In the genomic region with DNA sequence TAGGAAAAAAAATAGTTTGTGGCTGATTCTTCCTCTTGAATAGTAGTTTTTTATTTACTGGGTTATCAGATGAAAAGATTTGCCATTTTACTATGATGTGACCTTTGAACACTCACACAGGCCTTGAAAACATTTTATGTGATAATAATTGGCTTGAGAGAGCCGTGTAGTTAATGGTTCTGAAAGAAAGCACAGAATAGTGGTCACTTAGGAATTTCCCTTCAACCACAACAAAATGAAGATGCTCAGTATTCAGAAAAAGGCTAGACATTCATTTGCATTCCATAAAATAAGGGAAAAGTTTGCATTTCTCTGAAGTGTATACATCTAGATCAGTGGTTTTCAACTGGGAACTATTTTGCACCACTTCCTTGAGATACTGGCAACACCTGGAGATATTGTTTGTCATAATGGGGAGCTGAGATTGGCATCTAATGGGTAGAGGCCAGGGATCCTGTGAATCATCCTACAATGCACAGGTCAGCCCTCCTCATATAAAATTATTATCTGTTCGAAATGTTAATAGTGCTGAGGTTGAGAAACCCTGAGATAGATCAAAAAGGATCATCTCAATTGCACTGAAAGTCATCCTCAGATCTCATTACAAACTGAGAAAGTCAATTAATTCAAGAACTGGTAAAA, we compare ENCODE assay signal across 20 cellular contexts.
DNase-seq lines count a peak whose midpoint lies in the region; ATAC-seq and TF ChIP-seq lines count a peak whose summit lies in the region.
"Had no signal": no experiment of that assay in that cellular context is flagged by ENCODE, and none has a peak within 500 bp of the region (broad histone marks: within the 10 kb centered on the region; RNA-seq: fewer than 3 reads in every experiment).

No MANE protein-coding gene starts in this region.

- no peak for DNase-seq in tibial artery
- no peak for DNase-seq in HK-2 (ENCODE audit: unreplicated experiment)
- DNase-seq in testis = no peak
- DNase-seq in G401 (ENCODE audit: low spot score) = no peak
- DNase-seq: activated CD4-positive, alpha-beta T cell treated with anti-CD3 and anti-CD28 coated beads, Interleukin-2, amount 10 ng/mL, durations not matched to agents 7 days and 5 days; AML-193; body of pancreas; effector memory CD4-positive, alpha-beta T cell; foreskin keratinocyte; Karpas-422; mucosa of descending colon; stimulated activated CD4-positive, alpha-beta T cell treated with anti-CD3 and anti-CD28 coated beads, Interleukin-1b, Interleukin-23, amount 100 ng/mL, for 48 hours; stimulated activated naive B cell treated with anti-CD40 and anti-IgM and Interleukin-4, amounts not matched to agents 10 μg/mL and 1 μg/mL and 100 μg/mL, for 72 hours; T-helper 1 cell had no signal

- no peak for TF ChIP-seq POLR2A in testis (IDR thresholded peaks at IDR 0.05)

- H3K36me3 ChIP-seq in tibial artery = no peaks in the 10 kb centered on the region
- H3K36me3 ChIP-seq in testis (ENCODE audit: low read depth, missing control alignments) = no peaks in the 10 kb centered on the region
- H3K36me3 ChIP-seq: prostate gland had no signal

- in situ Hi-C loops in G401 (cut with HindIII; ENCODE audit: low sequenced_read_pairs) = no loop called here

- H3K27ac ChIP-seq in tibial artery (no peak overlapping the region), testis (no peak overlapping the region)
- H3K27ac ChIP-seq: body of pancreas, foreskin keratinocyte, prostate gland had no signal

- 71 to 76% methylated on average over 2 of the region's 2 CpGs for WGBS in testis, 2 donors

- H3K9me3 ChIP-seq in tibial artery (no peaks in the 10 kb centered on the region), testis (no peaks in the 10 kb centered on the region)
- H3K9me3 ChIP-seq: body of pancreas, mucosa of descending colon, prostate gland had no signal

- H3K4me1 ChIP-seq in tibial artery (no peaks in the 10 kb centered on the region), testis (no peaks in the 10 kb centered on the region)
- H3K4me1 ChIP-seq: body of pancreas, foreskin keratinocyte, prostate gland had no signal

- H3K4me3 ChIP-seq in tibial artery (no peak overlapping the region), testis (no peak overlapping the region)
- H3K4me3 ChIP-seq: body of pancreas, mucosa of descending colon, prostate gland had no signal

- intact Hi-C loops in tibial artery (cut with DNase I; ENCODE audit: low total_unique reads) (no loop called here), testis (cut with DNase I; ENCODE audit: low total_unique reads) (no loop called here)

- TF ChIP-seq CTCF in tibial artery (IDR thresholded peaks at IDR 0.05) = no peak
- no peak for TF ChIP-seq CTCF in testis (IDR thresholded peaks at IDR 0.05)

- ATAC-seq in GM18520 (IDR thresholded peaks at IDR 0.05; ENCODE audit: unreplicated experiment) (peak; percentile 83), GM21381 (IDR thresholded peaks at IDR 0.05; ENCODE audit: unreplicated experiment) (peak; percentile 82), HG02943 (IDR thresholded peaks at IDR 0.05; ENCODE audit: low read depth, unreplicated experiment) (peak; percentile 94), HG03558 (IDR thresholded peaks at IDR 0.05; ENCODE audit: extremely low read depth, unreplicated experiment) (peak; percentile 76)
- ATAC-seq: activated T-helper 17 cell treated with anti-CD3 and anti-CD28 coated beads, Interleukin-2, amount 50 U/mL, for 72 hours; body of pancreas; foreskin keratinocyte; mucosa of descending colon; stimulated activated naive B cell treated with anti-CD40 and anti-IgM and Interleukin-4, amounts not matched to agents 10 μg/mL and 1 μg/mL and 100 μg/mL, for 72 hours had no signal

- H3K27me3 ChIP-seq in tibial artery (no peaks in the 10 kb centered on the region), testis (no peaks in the 10 kb centered on the region)
- H3K27me3 ChIP-seq: body of pancreas, foreskin keratinocyte had no signal
